ENCODE assay signal across 28 cellular contexts in the genomic region with DNA sequence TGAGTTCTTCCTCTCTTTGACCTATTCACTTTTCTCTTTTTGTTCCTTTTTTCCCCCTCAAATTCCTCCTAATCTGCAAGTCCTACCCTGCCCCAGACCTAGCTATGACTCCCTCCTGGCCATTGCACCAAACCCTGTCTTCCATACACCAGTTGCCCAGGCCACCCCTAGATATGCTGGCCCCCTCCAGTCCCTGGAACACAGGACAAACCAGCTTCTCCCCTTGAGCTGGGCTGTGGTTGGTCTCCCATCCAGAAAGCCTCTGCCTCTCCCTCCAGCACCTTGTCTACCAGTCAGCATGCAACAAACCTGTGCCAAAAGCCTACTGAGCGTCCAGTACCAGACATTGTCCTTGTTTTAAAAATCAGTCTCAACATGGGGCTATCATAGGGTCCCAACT.
"Had no signal": no experiment of that assay in that cellular context is flagged by ENCODE, and none has a peak within 500 bp of the region (broad histone marks: within the 10 kb centered on the region; RNA-seq: fewer than 3 reads in every experiment).

No MANE protein-coding gene starts in this region.

- H3K27ac ChIP-seq: pancreas, prostate gland, suprapubic skin, tibial nerve had no signal

- H3K9me3 ChIP-seq: pancreas, prostate gland, suprapubic skin, tibial nerve had no signal

- H3K4me3 Mint-ChIP-seq: activated CD4-positive, alpha-beta T cell treated with anti-CD3 and anti-CD28 coated beads for 36 hours; activated naive CD4-positive, alpha-beta T cell treated with anti-CD3 and anti-CD28 coated beads, Interleukin-2, amount 10 ng/mL, durations not matched to agents 7 days and 5 days; activated naive CD8-positive, alpha-beta T cell treated with anti-CD3 and anti-CD28 coated beads, Interleukin-2, amount 10 ng/mL, durations not matched to agents 7 days and 5 days; naive thymus-derived CD8-positive, alpha-beta T cell; neural crest cell; stimulated activated naive B cell treated with anti-CD40 and anti-IgM and Interleukin-4, amounts not matched to agents 10 μg/mL and 1 μg/mL and 100 μg/mL, for 72 hours; T-helper 2 cell treated with Interferon-gamma antibody and Interleukin-4, amounts not matched to agents 5 μg/mL and 100 μg/mL, for 36 hours had no signal

- H3K4me3 ChIP-seq: pancreas, prostate gland, smooth muscle cell, suprapubic skin, tibial nerve had no signal

- H3K27ac Mint-ChIP-seq: activated CD4-positive, alpha-beta T cell treated with anti-CD3 and anti-CD28 coated beads for 36 hours; activated naive CD4-positive, alpha-beta T cell treated with anti-CD3 and anti-CD28 coated beads, Interleukin-2, amount 10 ng/mL, durations not matched to agents 7 days and 5 days; activated naive CD8-positive, alpha-beta T cell treated with anti-CD3 and anti-CD28 coated beads, Interleukin-2, amount 10 ng/mL, durations not matched to agents 7 days and 5 days; stimulated activated naive B cell treated with anti-CD40 and anti-IgM and Interleukin-4, amounts not matched to agents 10 μg/mL and 1 μg/mL and 100 μg/mL, for 72 hours; T-helper 2 cell treated with Interferon-gamma antibody and Interleukin-4, amounts not matched to agents 5 μg/mL and 100 μg/mL, for 36 hours had no signal

- DNase-seq: activated CD4-positive, alpha-beta T cell treated with anti-CD3 and anti-CD28 coated beads for 36 hours; activated CD4-positive, CD25-positive, alpha-beta regulatory T cell; activated gamma-delta T cell; activated naive CD4-positive, alpha-beta T cell treated with anti-CD3 and anti-CD28 coated beads, Interleukin-2, amount 10 ng/mL, durations not matched to agents 7 days and 5 days; activated naive CD8-positive, alpha-beta T cell treated with anti-CD3 and anti-CD28 coated beads, Interleukin-2, amount 10 ng/mL, durations not matched to agents 7 days and 5 days; amniotic stem cell; caudate nucleus; dermis blood vessel endothelial cell; effector CD8-positive, alpha-beta T cell; glutamatergic neuron; left cardiac atrium; mammary epithelial cell; midbrain; naive thymus-derived CD8-positive, alpha-beta T cell; nucleus accumbens; pancreas; stimulated activated CD4-positive, alpha-beta T cell treated with anti-CD3 and anti-CD28 coated beads, Interleukin-1b, Interleukin-23, amount 100 ng/mL, for 48 hours; stimulated activated CD4-positive, alpha-beta T cell treated with anti-CD3 and anti-CD28 coated beads, Interleukin-4, amount 100 ng/mL, for 4 hours; stimulated activated naive B cell treated with anti-CD40 and anti-IgM and Interleukin-4, amounts not matched to agents 10 μg/mL and 1 μg/mL and 100 μg/mL, for 72 hours; T-helper 1 cell had no signal

- H3K4me2 ChIP-seq: smooth muscle cell had no signal

- H3K27me3 ChIP-seq: pancreas had no signal

- H3K36me3 Mint-ChIP-seq: activated naive CD4-positive, alpha-beta T cell treated with anti-CD3 and anti-CD28 coated beads, Interleukin-2, amount 10 ng/mL, durations not matched to agents 7 days and 5 days; activated naive CD8-positive, alpha-beta T cell treated with anti-CD3 and anti-CD28 coated beads, Interleukin-2, amount 10 ng/mL, durations not matched to agents 7 days and 5 days; naive thymus-derived CD8-positive, alpha-beta T cell; stimulated activated naive B cell treated with anti-CD40 and anti-IgM and Interleukin-4, amounts not matched to agents 10 μg/mL and 1 μg/mL and 100 μg/mL, for 72 hours had no signal

- H3K36me3 ChIP-seq: pancreas, prostate gland, suprapubic skin, tibial nerve had no signal

- FAIRE-seq: frontal cortex, keratinocyte, pancreas had no signal

- H3K4me1 ChIP-seq: pancreas, prostate gland had no signal

- H3K9me3 Mint-ChIP-seq: activated naive CD4-positive, alpha-beta T cell treated with anti-CD3 and anti-CD28 coated beads, Interleukin-2, amount 10 ng/mL, durations not matched to agents 7 days and 5 days; activated naive CD8-positive, alpha-beta T cell treated with anti-CD3 and anti-CD28 coated beads, Interleukin-2, amount 10 ng/mL, durations not matched to agents 7 days and 5 days; naive thymus-derived CD8-positive, alpha-beta T cell; neural crest cell; stimulated activated naive B cell treated with anti-CD40 and anti-IgM and Interleukin-4, amounts not matched to agents 10 μg/mL and 1 μg/mL and 100 μg/mL, for 72 hours; T-helper 2 cell treated with Interferon-gamma antibody and Interleukin-4, amounts not matched to agents 5 μg/mL and 100 μg/mL, for 36 hours had no signal

- H3K4me1 Mint-ChIP-seq: neural crest cell had no signal
